ENCODE assay signal across 8 cellular contexts in the genomic region with DNA sequence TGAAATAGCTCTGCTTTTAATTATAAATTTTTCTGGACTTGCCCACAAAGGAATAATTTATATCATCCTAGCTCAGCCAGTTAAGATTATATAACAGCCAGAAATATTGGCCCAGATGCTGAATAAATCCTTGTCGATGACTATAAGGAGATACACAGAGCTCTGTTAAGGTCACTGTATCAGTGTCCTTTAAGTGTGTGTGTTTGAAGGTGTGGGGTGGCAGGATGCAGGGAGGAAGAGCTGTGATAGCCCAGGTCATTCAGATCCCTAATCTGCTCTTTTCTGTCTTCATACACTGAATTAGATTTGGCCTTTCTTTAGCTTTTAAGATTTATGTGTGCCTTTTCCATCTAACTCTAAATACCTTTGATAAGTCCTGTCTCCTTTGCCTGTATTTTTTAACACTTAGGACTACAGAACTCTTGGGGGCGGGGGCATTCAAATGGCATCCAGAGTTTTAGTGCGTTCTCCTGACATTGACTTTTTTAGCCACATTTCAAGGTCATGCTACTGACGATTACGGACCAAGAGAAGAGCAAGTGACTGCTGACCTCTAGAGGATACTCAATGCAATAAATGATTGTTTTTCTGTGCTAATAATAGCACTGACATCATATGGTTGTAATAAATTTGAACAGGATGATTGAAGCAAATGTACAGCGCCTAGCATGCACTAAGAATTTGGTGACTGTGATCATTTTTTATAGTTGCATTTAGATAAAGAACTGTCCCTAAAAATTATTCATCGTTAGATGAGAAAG.
A peak's percentile ranks its signal among the peaks of the same experiment; 100 is the strongest.
DNase-seq lines count a peak whose midpoint lies in the region; TF ChIP-seq lines count a peak whose summit lies in the region.

No MANE protein-coding gene starts in this region.

- TF ChIP-seq CTCF in GM12874 (IDR thresholded peaks at IDR 0.05; ENCODE audit: insufficient read depth, low read depth, low read length) (peak; percentile 31; the same call in 1 of the 2 replicates), MM.1S (IDR thresholded peaks at IDR 0.05; ENCODE audit: low read length) (peak; percentile 34), type B pancreatic cell (conservative IDR thresholded peaks at IDR 0.05) (peak; percentile 63)

- H3K27me3 Mint-ChIP-seq in type B pancreatic cell, result no peaks in the 10 kb centered on the region
- H3K27me3 Mint-ChIP-seq in activated naive CD4-positive, alpha-beta T cell treated with anti-CD3 and anti-CD28 coated beads, Interleukin-2, amount 10 ng/mL, durations not matched to agents 7 days and 5 days, result no peaks in the 10 kb centered on the region

- peaks cover 8% of the 10 kb centered on the region for H3K4me1 Mint-ChIP-seq in type B pancreatic cell (ENCODE audit: unreplicated experiment)
- H3K4me1 Mint-ChIP-seq in activated naive CD4-positive, alpha-beta T cell treated with anti-CD3 and anti-CD28 coated beads, Interleukin-2, amount 10 ng/mL, durations not matched to agents 7 days and 5 days, result no peaks in the 10 kb centered on the region

- H3K4me3 ChIP-seq in H7 (ENCODE audit: insufficient read depth, low read depth, low read length) (no peak overlapping the region), MM.1S (ENCODE audit: low read length) (no peak overlapping the region)

- H3K4me1 ChIP-seq in MM.1S (ENCODE audit: low read length), result no peaks in the 10 kb centered on the region

- H2AFZ ChIP-seq in MM.1S (ENCODE audit: low read length), result 0 out of 2 replicates have a peak overlapping the region, but pooled peaks have one; percentile 8

- no peaks in the 10 kb centered on the region for H3K36me3 ChIP-seq in H7 (replicated peaks; ENCODE audit: control insufficient read depth, insufficient read depth, low read length)
- H3K36me3 ChIP-seq in MM.1S (replicated peaks; ENCODE audit: insufficient read depth, low read length), result no peaks in the 10 kb centered on the region

- no peak overlapping the region for H3K9ac ChIP-seq in MM.1S (ENCODE audit: low read length)

- no peak overlapping the region for H3K4me3 Mint-ChIP-seq in type B pancreatic cell
- no peak overlapping the region for H3K4me3 Mint-ChIP-seq in activated naive CD4-positive, alpha-beta T cell treated with anti-CD3 and anti-CD28 coated beads, Interleukin-2, amount 10 ng/mL, durations not matched to agents 7 days and 5 days

- H3K27me3 ChIP-seq in H7 (ENCODE audit: control insufficient read depth, insufficient read depth, low read length), result no peaks in the 10 kb centered on the region
- H3K27me3 ChIP-seq in MM.1S (replicated peaks; ENCODE audit: insufficient read depth, low read length), result no peaks in the 10 kb centered on the region

- CTCF ChIA-PET in activated naive CD4-positive, alpha-beta T cell treated with anti-CD3 and anti-CD28 coated beads, Interleukin-2, amount 10 ng/mL, durations not matched to agents 7 days and 5 days (lab: Charles Lee), result interaction anchor here (0.6 kb wide), 1 partner anchor 802 kb away, joined by 3 read pairs; no protein-coding TSS in a partner anchor

- H3K9me3 Mint-ChIP-seq in type B pancreatic cell, result no peaks in the 10 kb centered on the region
- no peaks in the 10 kb centered on the region for H3K9me3 Mint-ChIP-seq in activated naive CD4-positive, alpha-beta T cell treated with anti-CD3 and anti-CD28 coated beads, Interleukin-2, amount 10 ng/mL, durations not matched to agents 7 days and 5 days

- no peak overlapping the region for H3K4me2 ChIP-seq in MM.1S (ENCODE audit: low read depth, low read length)

- no peaks in the 10 kb centered on the region for H3K9me2 ChIP-seq in MM.1S (replicated peaks; ENCODE audit: insufficient read depth, low read length)

- no peaks in the 10 kb centered on the region for H4K20me1 ChIP-seq in MM.1S (ENCODE audit: insufficient read depth, low read length)

- peak; percentile 27 for DNase-seq in H7
- DNase-seq in MM.1S, result peak; percentile 48
- peak; percentile 65 for DNase-seq in amniotic epithelial cell (ENCODE audit: low read depth)
- peak; percentile 51 for DNase-seq in iPS-NIHi11 (ENCODE audit: low spot score)
- DNase-seq in type B pancreatic cell (ENCODE audit: extremely low spot score, unreplicated experiment), result no peak
- no peak for DNase-seq in activated naive CD4-positive, alpha-beta T cell treated with anti-CD3 and anti-CD28 coated beads, Interleukin-2, amount 10 ng/mL, durations not matched to agents 7 days and 5 days
- DNase-seq in activated CD4-positive, alpha-beta T cell treated with anti-CD3 and anti-CD28 coated beads for 4 hours, result no peak

- no peak overlapping the region for H3K27ac ChIP-seq in MM.1S (ENCODE audit: low read length)

- peak overlapping the region; percentile 61 for H3K27ac Mint-ChIP-seq in type B pancreatic cell
- H3K27ac Mint-ChIP-seq in activated naive CD4-positive, alpha-beta T cell treated with anti-CD3 and anti-CD28 coated beads, Interleukin-2, amount 10 ng/mL, durations not matched to agents 7 days and 5 days, result no peak overlapping the region

- no peaks in the 10 kb centered on the region for H3K36me3 Mint-ChIP-seq in type B pancreatic cell
- no peaks in the 10 kb centered on the region for H3K36me3 Mint-ChIP-seq in activated naive CD4-positive, alpha-beta T cell treated with anti-CD3 and anti-CD28 coated beads, Interleukin-2, amount 10 ng/mL, durations not matched to agents 7 days and 5 days

- no peaks in the 10 kb centered on the region for H3F3A ChIP-seq in MM.1S (ENCODE audit: insufficient read depth, low read length)

- H3K79me2 ChIP-seq in MM.1S (ENCODE audit: low read length), result no peaks in the 10 kb centered on the region

- no peaks in the 10 kb centered on the region for H3K9me3 ChIP-seq in MM.1S (replicated peaks; ENCODE audit: insufficient read depth, low read length)

Comparison
In these comparisons a context has a peak if more than half of its experiments do, and no peak if none do; other contexts are left out.
1. DNase-seq: peak in H7 (single experiment), MM.1S (single experiment), amniotic epithelial cell (single experiment) and iPS-NIHi11 (single experiment); none in type B pancreatic cell (single experiment), activated naive CD4-positive, alpha-beta T cell treated with anti-CD3 and anti-CD28 coated beads, Interleukin-2, amount 10 ng/mL, durations not matched to agents 7 days and 5 days (single experiment) and activated CD4-positive, alpha-beta T cell treated with anti-CD3 and anti-CD28 coated beads for 4 hours (0 of 2).
2. Peak in every context shown above with its lines, with median percentiles within 50 percentile points of each other: CTCF ChIP-seq.